11 cellular contexts compared by ENCODE assay signal in genomic region chr13:35349673-35350278, GRCh38.
DNase-seq lines count a peak whose midpoint lies in the region; ATAC-seq and TF ChIP-seq lines count a peak whose summit lies in the region.
"Had no signal": no experiment of that assay in that cellular context is flagged by ENCODE, and none has a peak within 500 bp of the region (broad histone marks: within the 10 kb centered on the region; RNA-seq: fewer than 3 reads in every experiment).

No MANE protein-coding gene starts in this region.

- no peaks in the 10 kb centered on the region for H3K79me2 ChIP-seq in SK-N-SH (ENCODE audit: insufficient read depth)

- 59% methylated on average over 5 of the region's 5 CpGs for WGBS in SK-N-SH (ENCODE audit: low lambda C conversion rate)

- peak; percentile 55 for ATAC-seq in HG02763 (IDR thresholded peaks at IDR 0.05; ENCODE audit: unreplicated experiment)
- ATAC-seq in esophagus mucosa, result no peak
- ATAC-seq: stimulated activated naive CD8-positive, alpha-beta T cell treated with anti-CD3 and anti-CD28 coated beads, Interleukin-15, amount 100 ng/mL, for 72 hours had no signal

- H3K4me3 ChIP-seq in GM12865 (ENCODE audit: low read depth, low read length), result no peak overlapping the region
- H3K4me3 ChIP-seq in SK-N-SH (ENCODE audit: low read depth in 2 of 2, low read length in 1 of 2), result no peak overlapping the region

- H3K36me3 ChIP-seq in SK-N-SH (replicated peaks in 1 of 2; ENCODE audit: control insufficient read depth in 1 of 2, insufficient read depth in 2 of 2, low read length in 1 of 2), result peaks cover 4 to 6% of the 10 kb centered on the region in 2 experiments

- TF ChIP-seq CTCF in GM12865 (IDR thresholded peaks at IDR 0.05; ENCODE audit: insufficient read depth, low read depth, low read length, missing control alignments) (no peak), SK-N-SH (IDR thresholded peaks at IDR 0.05) (no peak)

- H3F3A ChIP-seq in SK-N-SH (replicated peaks; ENCODE audit: insufficient read depth), result peaks cover 10% of the 10 kb centered on the region

- no peaks in the 10 kb centered on the region for H4K20me1 ChIP-seq in SK-N-SH (ENCODE audit: insufficient read depth)

- no peaks in the 10 kb centered on the region for H3K27me3 ChIP-seq in SK-N-SH (ENCODE audit: insufficient read depth)

- H3K9me2 ChIP-seq in SK-N-SH, result no peaks in the 10 kb centered on the region

- H3K4me2 ChIP-seq in SK-N-SH, result no peak overlapping the region
- H3K4me2 ChIP-seq: KMS-11 had no signal

- no peak for TF ChIP-seq EP300 in SK-N-SH (IDR thresholded peaks at IDR 0.05; ENCODE audit: borderline replicate concordance in 1 of 2, low read depth in 1 of 2, low read length in 1 of 2)

- peaks cover 0 to 7% of the 10 kb centered on the region in 2 experiments; a peak in 2 of 4 replicates for H3K4me1 ChIP-seq in SK-N-SH (ENCODE audit: control insufficient read depth in 1 of 2, insufficient read depth in 2 of 2, low read depth in 1 of 2, low read length in 1 of 2)

- CTCF ChIA-PET in SK-N-SH (lab: Yijun Ruan, JAX), result interaction anchor here (1.0 to 1.6 kb wide), 5 partner anchors 9 to 124 kb away, joined by 3 to 5 read pairs (median 3); no protein-coding TSS in a partner anchor

- H2AFZ ChIP-seq in SK-N-SH (ENCODE audit: low read depth), result no peak overlapping the region

- no peaks in the 10 kb centered on the region for H3K9me3 ChIP-seq in SK-N-SH

- peak; percentile 58 for DNase-seq in GM12865 (ENCODE audit: low read depth)
- DNase-seq in SK-N-SH, result no peak
- peak; percentile 29 to 30 for DNase-seq in lung microvascular endothelial cell (ENCODE audit: low read depth in 2 of 2)
- no peak for DNase-seq in activated CD8-positive, alpha-beta memory T cell treated with anti-CD3 and anti-CD28 coated beads, Interleukin-2, amount 50 U/mL, for 4 hours
- DNase-seq in NCI-H187 treated with DMSO at 0.1 percent for 48 hours (lab: John Stamatoyannopoulos, UW), result no peak
- DNase-seq in ecto neural progenitor cell (ENCODE audit: low spot score), result no peak
- DNase-seq: DND-41; stimulated activated naive CD8-positive, alpha-beta T cell treated with anti-CD3 and anti-CD28 coated beads, Interleukin-15, amount 100 ng/mL, for 72 hours had no signal

- no peak overlapping the region for H3K9ac ChIP-seq in SK-N-SH
- H3K9ac ChIP-seq: KMS-11 had no signal

- POLR2A ChIA-PET in SK-N-SH (lab: Yijun Ruan, JAX), result interaction anchor here (0.7 kb wide), 1 partner anchor 121 kb away, joined by 3 read pairs; no protein-coding TSS in a partner anchor

- H3K27ac ChIP-seq in SK-N-SH (ENCODE audit: low read depth in 2 of 2, low read length in 1 of 2), result peak overlapping the region in 1 of 2 experiments; percentile 76; a peak in 2 of 4 replicates
- H3K27ac ChIP-seq: KMS-11 had no signal

- TF ChIP-seq RAD21 in SK-N-SH (IDR thresholded peaks at IDR 0.05; ENCODE audit: low read length), result no peak

TF ChIP-seq in SK-N-SH, 30 proteins besides CTCF, POLR2A, EP300 and RAD21:
- no peak for TF ChIP-seq RCOR1 (IDR thresholded peaks at IDR 0.05; ENCODE audit: low read length)
- TF ChIP-seq FOSL2 (IDR thresholded peaks at IDR 0.05; ENCODE audit: borderline replicate concordance, low read depth), result peak; percentile 4; the same call in 1 of the 2 replicates
- TF ChIP-seq JUND (IDR thresholded peaks at IDR 0.05), result 0 out of 2 replicates have a peak, but pooled peaks have one; percentile 12

Comparison
In these comparisons a context has a peak if more than half of its experiments do, and no peak if none do; other contexts are left out.
1. DNase-seq: peak in GM12865 (single experiment) and lung microvascular endothelial cell (2 of 2); none in SK-N-SH (single experiment), activated CD8-positive, alpha-beta memory T cell treated with anti-CD3 and anti-CD28 coated beads, Interleukin-2, amount 50 U/mL, for 4 hours (single experiment), NCI-H187 treated with DMSO at 0.1 percent for 48 hours (single experiment) and ecto neural progenitor cell (single experiment).